Comparison of ENCODE assay signal across 8 cellular contexts in the genomic region with DNA sequence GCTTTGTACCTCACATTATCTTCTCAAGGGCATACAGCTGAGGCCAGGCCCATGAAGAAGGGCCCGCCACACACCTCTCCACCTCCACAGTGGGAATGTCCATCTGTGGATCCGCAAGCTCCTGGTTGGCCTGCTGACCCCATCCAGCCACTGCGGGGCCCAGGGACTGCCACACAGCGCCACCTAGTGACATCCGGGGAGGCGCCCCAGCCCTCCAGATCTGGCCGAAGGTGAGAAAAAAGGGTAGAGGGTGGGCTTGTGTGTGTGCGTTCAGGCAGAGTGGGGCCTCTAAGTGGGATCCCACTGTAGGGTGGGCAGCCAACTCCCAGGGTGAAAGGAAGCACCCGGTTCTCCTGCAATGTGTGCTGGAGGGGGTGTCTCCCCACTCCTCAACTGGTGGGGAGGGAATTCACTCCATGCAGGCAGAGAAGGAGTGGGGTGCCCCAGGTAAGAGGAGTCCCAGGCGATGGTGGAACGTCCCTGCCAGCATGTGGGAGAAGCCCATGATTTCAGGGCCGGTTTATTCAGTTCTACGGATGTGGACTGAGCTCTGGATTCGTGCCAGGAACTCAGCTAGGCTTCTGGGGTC.
A peak's percentile ranks its signal among the peaks of the same experiment; 100 is the strongest.
DNase-seq lines count a peak whose midpoint lies in the region; ATAC-seq and TF ChIP-seq lines count a peak whose summit lies in the region.

No MANE protein-coding gene starts in this region.

- intact Hi-C loops in PC-3 (cut with micrococcal nuclease): loop anchor here (1.0 kb wide), 1 partner anchor 260 kb away; no protein-coding TSS in a partner anchor
- intact Hi-C loops in naive thymus-derived CD4-positive, alpha-beta T cell (cut with micrococcal nuclease): loop anchor here (1.0 to 5.0 kb wide), 2 partner anchors 260 to 628 kb away; no protein-coding TSS in a partner anchor

- H3K4me1 Mint-ChIP-seq in naive thymus-derived CD4-positive, alpha-beta T cell: peaks cover 0 to 11% (median 6%) of the 10 kb centered on the region in 7 donors

- BruUV-seq in PC-3 (replicated peaks; lab: Mats Ljungman, UMichigan): no TSS peak

- CTCF ChIA-PET in PC-3 (lab: Charles Lee): no interaction called here
- CTCF ChIA-PET in naive thymus-derived CD4-positive, alpha-beta T cell (lab: Charles Lee): no interaction called here

- H3K4me2 ChIP-seq in DND-41 (ENCODE audit: insufficient read depth, low read length): no peak overlapping the region
- H3K4me2 ChIP-seq in PC-3 (ENCODE audit: low read length): no peak overlapping the region

- no peaks in the 10 kb centered on the region for H3K9me3 Mint-ChIP-seq in naive thymus-derived CD4-positive, alpha-beta T cell

- peaks cover 7 to 23% (median 14%) of the 10 kb centered on the region in 5 donors for H3K27me3 Mint-ChIP-seq in naive thymus-derived CD4-positive, alpha-beta T cell

- H3K27ac Mint-ChIP-seq in naive thymus-derived CD4-positive, alpha-beta T cell: no peak overlapping the region

- H3K27me3 ChIP-seq in DND-41 (ENCODE audit: insufficient read depth, low read length, poor library complexity) (no peaks in the 10 kb centered on the region), PC-3 (ENCODE audit: low read length) (peaks cover 5% of the 10 kb centered on the region; the same call in 1 of the 2 replicates)
- H3K27me3 ChIP-seq in naive thymus-derived CD4-positive, alpha-beta T cell (ENCODE audit: control insufficient read depth in 2 of 2, insufficient read depth in 2 of 2, low read length in 2 of 2): no peaks in the 10 kb centered on the region

- peak; percentile 68; the same call in 2 of the 3 replicates for ATAC-seq in DND-41 (ENCODE audit: insufficient read depth, low read depth)
- ATAC-seq in GM21576 (IDR thresholded peaks at IDR 0.05; ENCODE audit: unreplicated experiment): peak; percentile 69
- ATAC-seq in PC-3: peak; percentile 72
- ATAC-seq in naive thymus-derived CD4-positive, alpha-beta T cell: peak; percentile 68
- no peak for ATAC-seq in GM18517 (IDR thresholded peaks at IDR 0.05; ENCODE audit: unreplicated experiment)
- ATAC-seq in GM19351 (IDR thresholded peaks at IDR 0.05; ENCODE audit: unreplicated experiment): no peak
- ATAC-seq in HG02763 (IDR thresholded peaks at IDR 0.05; ENCODE audit: unreplicated experiment): no peak

- H4K20me1 ChIP-seq in DND-41 (ENCODE audit: insufficient read depth, low read length) (no peaks in the 10 kb centered on the region; the same call in 1 of the 2 replicates), PC-3 (ENCODE audit: low read length) (no peaks in the 10 kb centered on the region)

- H3K9ac ChIP-seq in DND-41 (ENCODE audit: low read depth, low read length) (no peak overlapping the region), PC-3 (ENCODE audit: low read length) (no peak overlapping the region)

- TF ChIP-seq CTCF in DND-41 (IDR thresholded peaks at IDR 0.05; ENCODE audit: borderline replicate concordance, extremely low read depth, low read length, poor library complexity, severe bottlenecking): peak; percentile 59
- TF ChIP-seq CTCF in PC-3 (conservative IDR thresholded peaks at IDR 0.05; ENCODE audit: low read depth, low read length): peak; percentile 85

- no peaks in the 10 kb centered on the region for H3K4me1 ChIP-seq in DND-41 (ENCODE audit: insufficient read depth, low read length)
- H3K4me1 ChIP-seq in PC-3 (ENCODE audit: insufficient read depth, low read length): no peaks in the 10 kb centered on the region
- H3K4me1 ChIP-seq in naive thymus-derived CD4-positive, alpha-beta T cell (ENCODE audit: control insufficient read depth in 2 of 2, insufficient read depth in 2 of 2, low read length in 2 of 2): no peaks in the 10 kb centered on the region

- POLR2A ChIA-PET in PC-3 (lab: Charles Lee; ENCODE audit: unreplicated experiment): no interaction called here
- POLR2A ChIA-PET in naive thymus-derived CD4-positive, alpha-beta T cell (lab: Charles Lee): no interaction called here

- no peaks in the 10 kb centered on the region for H3K79me2 ChIP-seq in DND-41 (ENCODE audit: insufficient read depth, low read length)
- H3K79me2 ChIP-seq in PC-3 (ENCODE audit: low read length): no peaks in the 10 kb centered on the region

- H3K9me3 ChIP-seq in DND-41 (ENCODE audit: insufficient read depth, low read length, severe bottlenecking): no peaks in the 10 kb centered on the region
- H3K9me3 ChIP-seq in PC-3 (ENCODE audit: low read length): no peaks in the 10 kb centered on the region
- no peaks in the 10 kb centered on the region for H3K9me3 ChIP-seq in naive thymus-derived CD4-positive, alpha-beta T cell (ENCODE audit: control insufficient read depth in 2 of 3, low read length in 3 of 3)

- H3F3A ChIP-seq in PC-3 (ENCODE audit: low read length, unreplicated experiment): no peaks in the 10 kb centered on the region

- H3K9me2 ChIP-seq in PC-3 (replicated peaks; ENCODE audit: low read length): no peaks in the 10 kb centered on the region

- no peaks in the 10 kb centered on the region for H3K36me3 ChIP-seq in DND-41 (ENCODE audit: insufficient read depth, low read length)
- no peaks in the 10 kb centered on the region for H3K36me3 ChIP-seq in PC-3 (ENCODE audit: low read depth, low read length)
- H3K36me3 ChIP-seq in naive thymus-derived CD4-positive, alpha-beta T cell (ENCODE audit: control insufficient read depth in 2 of 3, insufficient read depth in 3 of 3, low read length in 3 of 3): no peaks in the 10 kb centered on the region

- H3K4me3 ChIP-seq in DND-41 (ENCODE audit: low read depth in 1 of 2, low read length in 2 of 2) (no peak overlapping the region), PC-3 (ENCODE audit: low read length) (no peak overlapping the region)
- H3K4me3 ChIP-seq in naive thymus-derived CD4-positive, alpha-beta T cell (ENCODE audit: low read length): no peak overlapping the region

- no peak overlapping the region for H3K4me3 Mint-ChIP-seq in naive thymus-derived CD4-positive, alpha-beta T cell

- no peak overlapping the region for H3K27ac ChIP-seq in DND-41 (ENCODE audit: low read length)
- no peak overlapping the region for H3K27ac ChIP-seq in PC-3 (ENCODE audit: low read length)
- peak overlapping the region; percentile 76 for H3K27ac ChIP-seq in cingulate gyrus (ENCODE audit: low read depth, low read length)
- no peak overlapping the region for H3K27ac ChIP-seq in naive thymus-derived CD4-positive, alpha-beta T cell (ENCODE audit: low read depth, low read length)

- H2AFZ ChIP-seq in DND-41 (ENCODE audit: low read depth, low read length): no peak overlapping the region
- no peak overlapping the region for H2AFZ ChIP-seq in PC-3 (ENCODE audit: low read length)

- no peaks in the 10 kb centered on the region for H3K36me3 Mint-ChIP-seq in naive thymus-derived CD4-positive, alpha-beta T cell

- DNase-seq in DND-41 (peak; percentile 27), PC-3 (peak; percentile 35)
- peak in 4 of 9 donors; percentile 6 to 47 (median 32) for DNase-seq in naive thymus-derived CD4-positive, alpha-beta T cell

Comparison
In these comparisons a context has a peak if more than half of its experiments do, and no peak if none do; other contexts are left out.
1. ATAC-seq: peak in DND-41 (single experiment), GM21576 (single experiment), PC-3 (single experiment) and naive thymus-derived CD4-positive, alpha-beta T cell (single experiment); none in GM18517 (single experiment), GM19351 (single experiment) and HG02763 (single experiment).